In the genomic region with DNA sequence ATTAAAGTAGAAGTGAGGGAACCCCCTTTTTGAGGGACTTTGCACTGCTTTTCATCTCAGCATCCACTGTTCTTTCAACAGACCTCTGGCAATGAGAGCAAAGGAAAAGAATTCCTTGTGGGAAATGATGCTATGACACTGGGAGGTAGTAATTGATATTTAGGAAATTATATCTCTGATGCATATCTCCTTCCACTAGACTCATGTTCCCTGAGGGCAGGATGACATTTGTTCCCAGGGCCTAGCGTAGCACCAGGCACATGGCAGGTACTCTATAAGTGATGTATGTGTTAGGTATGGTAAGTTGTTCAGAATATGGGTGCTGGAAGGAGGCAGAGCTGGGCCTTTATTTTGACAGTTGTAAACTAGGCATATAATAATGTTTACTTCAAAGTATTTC, we compare ENCODE assay signal across 21 cellular contexts.
"Had no signal": no experiment of that assay in that cellular context is flagged by ENCODE, and none has a peak within 500 bp of the region (broad histone marks: within the 10 kb centered on the region; RNA-seq: fewer than 3 reads in every experiment).

No MANE protein-coding gene starts in this region.

- H3K9me3 Mint-ChIP-seq: central memory CD8-positive, alpha-beta T cell; immature natural killer cell; memory B cell; natural killer cell had no signal

- H3K9me3 ChIP-seq: thyroid gland had no signal

- H3K27me3 Mint-ChIP-seq: activated B cell treated with CpG ODN at 0.5 μM for 24 hours; activated naive CD8-positive, alpha-beta T cell treated with anti-CD3 and anti-CD28 coated beads for 36 hours; central memory CD8-positive, alpha-beta T cell; memory B cell had no signal

- H3K36me3 Mint-ChIP-seq: activated CD8-positive, alpha-beta memory T cell treated with anti-CD3 and anti-CD28 coated beads, Interleukin-2, amount 10 ng/mL, durations not matched to agents 7 days and 5 days; memory B cell; natural killer cell had no signal

- H3K4me1 Mint-ChIP-seq: activated CD4-positive, alpha-beta memory T cell treated with anti-CD3 and anti-CD28 coated beads, Interleukin-2, amount 10 ng/mL, durations not matched to agents 7 days and 5 days; activated CD8-positive, alpha-beta memory T cell treated with anti-CD3 and anti-CD28 coated beads, Interleukin-2, amount 10 ng/mL, durations not matched to agents 7 days and 5 days; natural killer cell had no signal

- H3K27ac Mint-ChIP-seq: activated B cell treated with CpG ODN at 0.5 μM for 24 hours; activated CD4-positive, alpha-beta memory T cell treated with anti-CD3 and anti-CD28 coated beads, Interleukin-2, amount 10 ng/mL, durations not matched to agents 7 days and 5 days; activated CD8-positive, alpha-beta memory T cell treated with anti-CD3 and anti-CD28 coated beads, Interleukin-2, amount 10 ng/mL, durations not matched to agents 7 days and 5 days; activated naive CD8-positive, alpha-beta T cell treated with anti-CD3 and anti-CD28 coated beads for 36 hours; immature natural killer cell; memory B cell; natural killer cell had no signal

- H3K27me3 ChIP-seq: thyroid gland had no signal

- H3K4me3 Mint-ChIP-seq: activated B cell treated with CpG ODN at 0.5 μM for 24 hours; activated CD4-positive, alpha-beta memory T cell treated with anti-CD3 and anti-CD28 coated beads, Interleukin-2, amount 10 ng/mL, durations not matched to agents 7 days and 5 days; activated CD8-positive, alpha-beta memory T cell treated with anti-CD3 and anti-CD28 coated beads, Interleukin-2, amount 10 ng/mL, durations not matched to agents 7 days and 5 days; activated naive CD8-positive, alpha-beta T cell treated with anti-CD3 and anti-CD28 coated beads for 36 hours; central memory CD8-positive, alpha-beta T cell; immature natural killer cell; memory B cell; natural killer cell had no signal

- DNase-seq: activated B cell treated with CpG ODN at 0.5 μM for 24 hours; activated CD4-positive, alpha-beta memory T cell treated with anti-CD3 and anti-CD28 coated beads, Interleukin-2, amount 10 ng/mL, durations not matched to agents 7 days and 5 days; activated CD4-positive, alpha-beta T cell treated with anti-CD3 and anti-CD28 coated beads for 4 hours; activated CD8-positive, alpha-beta memory T cell treated with anti-CD3 and anti-CD28 coated beads, Interleukin-2, amount 10 ng/mL, durations not matched to agents 7 days and 5 days; activated naive CD8-positive, alpha-beta T cell treated with anti-CD3 and anti-CD28 coated beads for 36 hours; amniotic stem cell; immature natural killer cell; kidney glomerular epithelial cell; left ventricle myocardium superior; natural killer cell; nucleus accumbens; stimulated activated CD4-positive, alpha-beta T cell treated with anti-CD3 and anti-CD28 coated beads, Interleukin-12 subunit alpha, Interleukin-12 subunit beta, amount 100 ng/mL, for 4 hours; stimulated activated CD4-positive, alpha-beta T cell treated with anti-CD3 and anti-CD28 coated beads, Interleukin-1b, Interleukin-23, amount 100 ng/mL, for 48 hours; stimulated activated CD8-positive, alpha-beta memory T cell treated with anti-CD3 and anti-CD28 coated beads, Interleukin-4, amount 100 ng/mL, for 48 hours; stimulated activated naive CD4-positive, alpha-beta T cell treated with Interleukin-2 at 50 U/mL for 16 hours; T-helper 1 cell; T-helper 9 cell; thyroid gland had no signal

- H3K36me3 ChIP-seq: thyroid gland had no signal

- ATAC-seq: activated CD8-positive, alpha-beta memory T cell treated with anti-CD3 and anti-CD28 coated beads, Interleukin-2, amount 10 ng/mL, durations not matched to agents 7 days and 5 days; left ventricle myocardium superior; natural killer cell had no signal

- H3K4me3 ChIP-seq: coronary artery, thyroid gland had no signal
